ENCODE assay signal across 9 cellular contexts in genomic region chr6:40999498-41000070, GRCh38. TPM values are rescaled to one million over a fixed set of nuclear protein-coding genes. Genes with fewer than 3 reads are reported as not detected.
DNase-seq lines count a peak whose midpoint lies in the region; ATAC-seq and TF ChIP-seq lines count a peak whose summit lies in the region.
"Had no signal": no experiment of that assay in that cellular context is flagged by ENCODE, and none has a peak within 500 bp of the region (broad histone marks: within the 10 kb centered on the region; RNA-seq: fewer than 3 reads in every experiment).

No MANE protein-coding gene starts in this region.

- TF ChIP-seq CTCF in WTC11 (IDR thresholded peaks at IDR 0.05) (no peak), upper lobe of right lung (IDR thresholded peaks at IDR 0.05) (peak; percentile 42)

- ATAC-seq in WTC11 (peak; percentile 76), upper lobe of right lung (peak; percentile 84), GM21447 (IDR thresholded peaks at IDR 0.05; ENCODE audit: unreplicated experiment) (no peak), GM21825 (IDR thresholded peaks at IDR 0.05; ENCODE audit: unreplicated experiment) (no peak)

- H3K27me3 Mint-ChIP-seq in WTC11 (ENCODE audit: low read depth): peaks cover 16% of the 10 kb centered on the region; the same call in 1 of the 2 replicates

- peaks cover 12% of the 10 kb centered on the region for H3K4me1 ChIP-seq in upper lobe of right lung

- H3K4me3 Mint-ChIP-seq in WTC11: peak overlapping the region; percentile 22; the same call in 1 of the 2 replicates
- H3K4me3 Mint-ChIP-seq: naive thymus-derived CD8-positive, alpha-beta T cell had no signal

- H3K27ac ChIP-seq in upper lobe of right lung: no peak overlapping the region

- H3K4me3 ChIP-seq in upper lobe of right lung: no peak overlapping the region

- 0 out of 2 replicates have a peak, but pooled peaks cover 4% of the 10 kb centered on the region for H3K9me3 Mint-ChIP-seq in WTC11
- H3K9me3 Mint-ChIP-seq: naive thymus-derived CD8-positive, alpha-beta T cell had no signal

- intact Hi-C loops in upper lobe of right lung (cut with DNase I): no loop called here

- CTCF ChIA-PET in WTC11 (lab: Charles Lee): interaction anchor here (0.6 to 4.6 kb wide), 21 partner anchors 9 to 112 kb away, joined by 3 to 97 read pairs (median 4); no protein-coding TSS in a partner anchor

- no peaks in the 10 kb centered on the region for H3K36me3 ChIP-seq in upper lobe of right lung

- H3K36me3 Mint-ChIP-seq in WTC11: no peaks in the 10 kb centered on the region
- H3K36me3 Mint-ChIP-seq: naive thymus-derived CD8-positive, alpha-beta T cell had no signal

- H3K27me3 ChIP-seq in upper lobe of right lung: no peaks in the 10 kb centered on the region

- H3K9me3 ChIP-seq in upper lobe of right lung: no peaks in the 10 kb centered on the region

- POLR2A ChIA-PET in WTC11 (lab: Charles Lee): interaction anchor here (0.7 to 0.9 kb wide), 2 partner anchors 28 to 1917 kb away, joined by 3 to 6 read pairs; no protein-coding TSS in a partner anchor

- H3K27ac Mint-ChIP-seq in WTC11: peak overlapping the region; percentile 44; the same call in 1 of the 2 replicates

- peaks cover 64% of the 10 kb centered on the region for H3K4me1 Mint-ChIP-seq in WTC11
- H3K4me1 Mint-ChIP-seq: naive thymus-derived CD8-positive, alpha-beta T cell had no signal

- DNase-seq in GDM1 (lab: John Stamatoyannopoulos, UW) (peak; percentile 50), HUDEP-2 (lab: John Stamatoyannopoulos, UW; ENCODE audit: unreplicated experiment in 76 of 76) (peak in 59 of 76 experiments; percentile 17 to 75 (median 51)), WTC11 (ENCODE audit: low spot score) (peak; percentile 72), iPS-NIHi11 (ENCODE audit: low spot score) (peak; percentile 77), upper lobe of right lung (no peak)

TF ChIP-seq in WTC11, 78 proteins besides CTCF, POLR2A, EP300 and RAD21:
- no peak for TF ChIP-seq ZNF512 (CRISPR knock-in tag; IDR thresholded peaks at IDR 0.05; ENCODE audit: borderline replicate concordance)
- no peak for TF ChIP-seq ZNF317 (CRISPR knock-in tag; IDR thresholded peaks at IDR 0.05; ENCODE audit: borderline replicate concordance, low read depth)
- no peak for TF ChIP-seq CDX4 (CRISPR knock-in tag; IDR thresholded peaks at IDR 0.05; ENCODE audit: borderline replicate concordance)
- TF ChIP-seq ATF6 (CRISPR knock-in tag; IDR thresholded peaks at IDR 0.05): no peak
- no peak for TF ChIP-seq SOX15 (CRISPR knock-in tag; IDR thresholded peaks at IDR 0.05)
- TF ChIP-seq CBFB (CRISPR knock-in tag; IDR thresholded peaks at IDR 0.05; ENCODE audit: low read depth): no peak
- no peak; the same call in 1 of the 2 replicates for TF ChIP-seq SP1 (CRISPR knock-in tag; conservative IDR thresholded peaks at IDR 0.05)
- no peak for TF ChIP-seq MLX (CRISPR knock-in tag; IDR thresholded peaks at IDR 0.05)
- no peak for TF ChIP-seq HMGXB4 (CRISPR knock-in tag; IDR thresholded peaks at IDR 0.05)
TF ChIP-seq in WTC11: peak in this region for 0.

RNA-seq across cellular contexts. Expression of gene UNC5CL, which starts 39.4 kb away (rescaled TPM):
- total RNA-seq in WTC11 (2021) (3.3 to 4.5 TPM (median 3.6 TPM) in 3 replicates), upper lobe of right lung (1.4 TPM)

RNA-seq across cellular contexts. Expression of gene TSPO2, which starts 42.7 kb away (rescaled TPM):
- total RNA-seq in WTC11 (2021) (not detected in 3 replicates), upper lobe of right lung (not detected)
- total RNA-seq: naive thymus-derived CD8-positive, alpha-beta T cell; T-helper 2 cell treated with Interferon-gamma antibody and Interleukin-4, amounts not matched to agents 100 ng/mL and 5 ng/mL, for 36 hours had no signal

RNA-seq across cellular contexts. Expression of gene APOBEC2, which starts 53.4 kb away (rescaled TPM):
- total RNA-seq in WTC11 (2021) (not detected in 3 replicates), upper lobe of right lung (not detected)
- total RNA-seq: naive thymus-derived CD8-positive, alpha-beta T cell; T-helper 2 cell treated with Interferon-gamma antibody and Interleukin-4, amounts not matched to agents 100 ng/mL and 5 ng/mL, for 36 hours had no signal

Comparison
In these comparisons a context has a peak if more than half of its experiments do, and no peak if none do; other contexts are left out.
1. ATAC-seq: peak in WTC11 (single experiment) and upper lobe of right lung (single experiment); none in GM21447 (single experiment) and GM21825 (single experiment).